Comparison of ENCODE assay signal across 16 cellular contexts in the genomic region with DNA sequence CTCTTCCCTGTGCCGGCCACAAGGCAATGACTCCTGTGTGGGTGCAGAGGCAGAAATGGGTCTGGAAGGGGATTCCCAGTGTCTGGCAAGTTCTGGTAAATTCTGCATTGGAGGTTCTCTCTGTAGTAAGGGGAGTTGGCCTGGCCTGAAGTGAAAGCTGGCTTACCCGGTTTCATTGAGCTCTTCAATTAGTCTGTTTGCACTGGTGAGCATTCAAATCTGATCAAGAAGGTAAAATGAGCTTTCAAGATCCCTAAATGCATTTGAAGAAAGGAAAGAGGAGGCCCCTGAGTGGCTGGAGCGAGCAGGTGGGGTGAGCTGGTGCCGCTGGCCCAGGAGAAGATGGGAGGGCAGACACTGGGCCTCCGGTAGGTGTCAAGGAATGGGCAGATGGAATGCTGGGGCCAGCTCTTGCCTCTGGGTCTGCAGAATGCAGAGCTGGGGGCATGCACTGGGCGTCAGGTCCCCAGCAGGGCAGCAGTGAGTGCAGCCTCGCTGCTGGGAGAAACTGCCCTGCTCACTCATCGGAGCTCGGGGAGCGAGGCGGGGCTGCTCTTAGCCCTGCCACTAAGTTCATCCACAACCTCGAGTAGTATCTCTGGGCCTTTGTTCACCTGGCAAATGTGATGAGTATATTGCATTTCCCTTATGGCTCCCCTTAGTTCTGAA. TPM values are rescaled to one million over a fixed set of nuclear protein-coding genes. Genes with fewer than 3 reads are reported as not detected.
DNase-seq lines count a peak whose midpoint lies in the region; ATAC-seq and TF ChIP-seq lines count a peak whose summit lies in the region.
"Had no signal": no experiment of that assay in that cellular context is flagged by ENCODE, and none has a peak within 500 bp of the region (broad histone marks: within the 10 kb centered on the region; RNA-seq: fewer than 3 reads in every experiment).

No MANE protein-coding gene starts in this region.

- H3K27me3 Mint-ChIP-seq in activated CD4-positive, alpha-beta T cell treated with anti-CD3 and anti-CD28 coated beads, Interleukin-2, amount 10 ng/mL, durations not matched to agents 7 days and 5 days: no peaks in the 10 kb centered on the region
- H3K27me3 Mint-ChIP-seq in CD8-positive, alpha-beta T cell (ENCODE audit: low read depth): no peaks in the 10 kb centered on the region
- H3K27me3 Mint-ChIP-seq in central memory CD8-positive, alpha-beta T cell: no peaks in the 10 kb centered on the region
- H3K27me3 Mint-ChIP-seq in Calu3 (ENCODE audit: unreplicated experiment): peaks cover 20% of the 10 kb centered on the region

- no peak overlapping the region for H4K91ac ChIP-seq in neuronal stem cell (ENCODE audit: low read depth, low read length, poor library complexity)

- H3K14ac ChIP-seq in neuronal stem cell (ENCODE audit: low read length): no peak overlapping the region

- H3K9me3 ChIP-seq in CD8-positive, alpha-beta T cell (ENCODE audit: low read length): no peaks in the 10 kb centered on the region
- H3K9me3 ChIP-seq in neuronal stem cell (replicated peaks in 1 of 2; ENCODE audit: control insufficient read depth in 2 of 2, insufficient read depth in 1 of 2, low read depth in 1 of 2, low read length in 2 of 2): no peaks in the 10 kb centered on the region
- H3K9me3 ChIP-seq: A549, right atrium auricular region had no signal

- no peak overlapping the region for H2AK5ac ChIP-seq in neuronal stem cell (ENCODE audit: low read depth, low read length)

- no peak for TF ChIP-seq CTCF in CD8-positive, alpha-beta T cell (IDR thresholded peaks at IDR 0.05)
- TF ChIP-seq CTCF in coronary artery (IDR thresholded peaks at IDR 0.05) (no peak), Calu3 (IDR thresholded peaks at IDR 0.05; ENCODE audit: unreplicated experiment) (no peak)

- H3K79me1 ChIP-seq in neuronal stem cell (ENCODE audit: low read depth, low read length): no peaks in the 10 kb centered on the region

- no peaks in the 10 kb centered on the region for H3K9me3 Mint-ChIP-seq in activated CD4-positive, alpha-beta T cell treated with anti-CD3 and anti-CD28 coated beads, Interleukin-2, amount 10 ng/mL, durations not matched to agents 7 days and 5 days
- H3K9me3 Mint-ChIP-seq in CD8-positive, alpha-beta T cell: no peaks in the 10 kb centered on the region
- H3K9me3 Mint-ChIP-seq in central memory CD8-positive, alpha-beta T cell: no peaks in the 10 kb centered on the region
- H3K9me3 Mint-ChIP-seq in Calu3 (ENCODE audit: low read depth, unreplicated experiment): no peaks in the 10 kb centered on the region
- H3K9me3 Mint-ChIP-seq: H9 had no signal

- no peak overlapping the region for H2BK15ac ChIP-seq in neuronal stem cell (ENCODE audit: low read length)

- no peak overlapping the region for H3K4me3 Mint-ChIP-seq in activated CD4-positive, alpha-beta T cell treated with anti-CD3 and anti-CD28 coated beads, Interleukin-2, amount 10 ng/mL, durations not matched to agents 7 days and 5 days
- no peak overlapping the region for H3K4me3 Mint-ChIP-seq in CD8-positive, alpha-beta T cell
- H3K4me3 Mint-ChIP-seq in central memory CD8-positive, alpha-beta T cell: no peak overlapping the region
- no peak overlapping the region for H3K4me3 Mint-ChIP-seq in Calu3 (ENCODE audit: low read depth, unreplicated experiment)
- H3K4me3 Mint-ChIP-seq: H9 had no signal

- intact Hi-C loops in CD8-positive, alpha-beta T cell (cut with DNase I, micrococcal nuclease): no loop called here
- intact Hi-C loops in Calu3 (cut with micrococcal nuclease; ENCODE audit: unreplicated experiment): no loop called here

- ATAC-seq in CD8-positive, alpha-beta T cell: no peak
- no peak for ATAC-seq in central memory CD8-positive, alpha-beta T cell (replicated peaks; ENCODE audit: extremely low read depth, poor library complexity, severe bottlenecking)
- no peak for ATAC-seq in GM19351 (IDR thresholded peaks at IDR 0.05; ENCODE audit: unreplicated experiment)
- ATAC-seq: A549 had no signal

- H3K36me3 Mint-ChIP-seq in activated CD4-positive, alpha-beta T cell treated with anti-CD3 and anti-CD28 coated beads, Interleukin-2, amount 10 ng/mL, durations not matched to agents 7 days and 5 days (ENCODE audit: low read depth): peaks cover 54% of the 10 kb centered on the region
- peaks cover 47% of the 10 kb centered on the region for H3K36me3 Mint-ChIP-seq in CD8-positive, alpha-beta T cell
- peaks cover 47% of the 10 kb centered on the region for H3K36me3 Mint-ChIP-seq in central memory CD8-positive, alpha-beta T cell (ENCODE audit: insufficient read depth)
- no peaks in the 10 kb centered on the region for H3K36me3 Mint-ChIP-seq in Calu3 (ENCODE audit: insufficient read depth, unreplicated experiment)

- peaks cover 4% of the 10 kb centered on the region for H3K4me1 ChIP-seq in CD8-positive, alpha-beta T cell (ENCODE audit: insufficient read depth, low read length)
- H3K4me1 ChIP-seq in neuronal stem cell (ENCODE audit: control insufficient read depth in 2 of 2, insufficient read depth in 1 of 2, low read depth in 1 of 2, low read length in 2 of 2): peaks cover 0 to 8% of the 10 kb centered on the region in 2 donors

- H3K4ac ChIP-seq in neuronal stem cell (ENCODE audit: low read length): no peak overlapping the region

- no peak overlapping the region for H2BK5ac ChIP-seq in neuronal stem cell (ENCODE audit: low read length)

- no peak overlapping the region for H3K4me2 ChIP-seq in neuronal stem cell (ENCODE audit: insufficient read depth, low read length, poor library complexity, severe bottlenecking)
- H3K4me2 ChIP-seq: A549 had no signal

- H3K27ac ChIP-seq in CD8-positive, alpha-beta T cell (ENCODE audit: low read depth, low read length): no peak overlapping the region
- no peak overlapping the region for H3K27ac ChIP-seq in neuronal stem cell (replicated peaks; ENCODE audit: low read length)
- H3K27ac ChIP-seq in coronary artery: no peak overlapping the region
- H3K27ac ChIP-seq: A549, right atrium auricular region had no signal

- H3K27ac Mint-ChIP-seq in activated CD4-positive, alpha-beta T cell treated with anti-CD3 and anti-CD28 coated beads, Interleukin-2, amount 10 ng/mL, durations not matched to agents 7 days and 5 days: peak overlapping the region; percentile 26
- peak overlapping the region; percentile 42 for H3K27ac Mint-ChIP-seq in CD8-positive, alpha-beta T cell
- H3K27ac Mint-ChIP-seq in central memory CD8-positive, alpha-beta T cell (ENCODE audit: low read depth): peak overlapping the region; percentile 76
- H3K27ac Mint-ChIP-seq in Calu3 (ENCODE audit: unreplicated experiment): no peak overlapping the region

- no peak overlapping the region for H2BK120ac ChIP-seq in neuronal stem cell (ENCODE audit: low read depth, low read length)

- no CpG with 5 or more reads among the region's 12 CpGs for WGBS in neuronal stem cell (ENCODE audit: extremely low coverage in 2 of 2, insufficient read length in 2 of 2, insufficient replicate concordance in 1 of 2), 2 donors

- no peak overlapping the region for H3K9ac ChIP-seq in neuronal stem cell (ENCODE audit: low read depth, low read length, poor library complexity)

- POLR2A ChIA-PET in activated CD4-positive, alpha-beta T cell treated with anti-CD3 and anti-CD28 coated beads, Interleukin-2, amount 10 ng/mL, durations not matched to agents 7 days and 5 days (lab: Charles Lee): no interaction called here
- POLR2A ChIA-PET in CD8-positive, alpha-beta T cell (lab: Charles Lee): no interaction called here

- DNase-seq in activated CD4-positive, alpha-beta T cell treated with anti-CD3 and anti-CD28 coated beads, Interleukin-2, amount 10 ng/mL, durations not matched to agents 7 days and 5 days: no peak
- DNase-seq in activated CD4-positive, alpha-beta T cell treated with anti-CD3 and anti-CD28 coated beads for 1 hour: no peak
- no peak for DNase-seq in CD8-positive, alpha-beta T cell
- no peak for DNase-seq in central memory CD8-positive, alpha-beta T cell (ENCODE audit: low spot score in 2 of 2)
- no peak for DNase-seq in neuronal stem cell (ENCODE audit: low spot score)
- DNase-seq in coronary artery (ENCODE audit: low spot score): no peak
- no peak for DNase-seq in Calu3
- DNase-seq: dermis blood vessel endothelial cell; H9; NCI-H146; NCI-H2171 treated with DMSO at 0.1 percent for 48 hours; NCI-H526; stimulated activated CD4-positive, alpha-beta T cell treated with anti-CD3 and anti-CD28 coated beads, Interleukin-12 subunit alpha, Interleukin-12 subunit beta, amount 100 ng/mL, for 4 hours had no signal

- no peaks in the 10 kb centered on the region for H3K27me3 ChIP-seq in CD8-positive, alpha-beta T cell (ENCODE audit: insufficient read depth, low read length)
- H3K27me3 ChIP-seq in neuronal stem cell (ENCODE audit: control insufficient read depth in 3 of 3, insufficient read depth in 3 of 3, low read depth in 1 of 3, low read length in 3 of 3): peaks cover 0 to 36% (median 0%) of the 10 kb centered on the region in 3 experiments
- H3K27me3 ChIP-seq: right atrium auricular region had no signal

- H3K4me3 ChIP-seq in CD8-positive, alpha-beta T cell (ENCODE audit: low read depth, low read length): no peak overlapping the region
- no peak overlapping the region for H3K4me3 ChIP-seq in neuronal stem cell (ENCODE audit: low read length in 2 of 2)
- no peak overlapping the region for H3K4me3 ChIP-seq in coronary artery
- H3K4me3 ChIP-seq: A549, right atrium auricular region had no signal

- CTCF ChIA-PET in activated CD4-positive, alpha-beta T cell treated with anti-CD3 and anti-CD28 coated beads, Interleukin-2, amount 10 ng/mL, durations not matched to agents 7 days and 5 days (lab: Charles Lee): interaction anchor here (0.8 to 1.0 kb wide), 4 partner anchors 8 to 49 kb away, joined by 3 read pairs; a partner anchor contains a TSS
- CTCF ChIA-PET in CD8-positive, alpha-beta T cell (lab: Charles Lee): interaction anchor here (1.1 to 1.2 kb wide), 2 partner anchors 43 to 47 kb away, joined by 4 read pairs; no protein-coding TSS in a partner anchor
- CTCF ChIA-PET in Calu3 (lab: Charles Lee): no interaction called here

- peaks cover 46% of the 10 kb centered on the region for H3K4me1 Mint-ChIP-seq in activated CD4-positive, alpha-beta T cell treated with anti-CD3 and anti-CD28 coated beads, Interleukin-2, amount 10 ng/mL, durations not matched to agents 7 days and 5 days
- H3K4me1 Mint-ChIP-seq in CD8-positive, alpha-beta T cell (ENCODE audit: low read depth): peaks cover 13% of the 10 kb centered on the region
- H3K4me1 Mint-ChIP-seq in central memory CD8-positive, alpha-beta T cell: peaks cover 34% of the 10 kb centered on the region
- H3K4me1 Mint-ChIP-seq in Calu3 (ENCODE audit: low read depth, unreplicated experiment): peaks cover 14% of the 10 kb centered on the region

- H3K36me3 ChIP-seq in CD8-positive, alpha-beta T cell (ENCODE audit: insufficient read depth, low read length): peaks cover 6% of the 10 kb centered on the region
- no peaks in the 10 kb centered on the region for H3K36me3 ChIP-seq in neuronal stem cell (replicated peaks in 1 of 2; ENCODE audit: control insufficient read depth in 2 of 2, insufficient read depth in 2 of 2, low read length in 2 of 2)
- H3K36me3 ChIP-seq: right atrium auricular region had no signal

- no TSS peak for BruUV-seq in Calu3 (replicated peaks; lab: Mats Ljungman, UMichigan)

- H3K18ac ChIP-seq in neuronal stem cell (ENCODE audit: low read length): peak overlapping the region; percentile 21

- no peak overlapping the region for H3K23ac ChIP-seq in neuronal stem cell (ENCODE audit: low read depth, low read length, poor library complexity)

- H2AFZ ChIP-seq in neuronal stem cell (ENCODE audit: low read length): no peak overlapping the region

- H2BK12ac ChIP-seq in neuronal stem cell (ENCODE audit: low read length): no peak overlapping the region

- no peak overlapping the region for H4K8ac ChIP-seq in neuronal stem cell (ENCODE audit: low read depth, low read length)

RNA-seq across cellular contexts. Expression of a gene that starts 13.8 kb away (rescaled TPM):
- 10 to 100 TPM; 36.6 to 40.6 TPM for total RNA-seq in activated CD4-positive, alpha-beta T cell treated with anti-CD3 and anti-CD28 coated beads, Interleukin-2, amount 10 ng/mL, durations not matched to agents 7 days and 5 days
- 1 to 10 TPM; 4.6 to 5.7 TPM for total RNA-seq in CD8-positive, alpha-beta T cell
- 2.1 TPM for polyA plus RNA-seq in neuronal stem cell (2013, experiment 1 of 2)
- polyA plus RNA-seq in neuronal stem cell (2013, experiment 2 of 2): 2.0 TPM
- total RNA-seq in Calu3 (2022): 0.39 and 0.99 TPM in 2 replicates
- polyA plus RNA-seq: A549 had no signal

RNA-seq across cellular contexts. Expression of a gene that starts 58.8 kb away (rescaled TPM):
- 1 to 10 TPM; 5.3 to 6.0 TPM for total RNA-seq in activated CD4-positive, alpha-beta T cell treated with anti-CD3 and anti-CD28 coated beads, Interleukin-2, amount 10 ng/mL, durations not matched to agents 7 days and 5 days
- under 1 TPM; 0.39 to 0.41 TPM for total RNA-seq in CD8-positive, alpha-beta T cell
- polyA plus RNA-seq in neuronal stem cell (2013, experiment 1 of 2): 10.3 TPM
- 10.6 TPM for polyA plus RNA-seq in neuronal stem cell (2013, experiment 2 of 2)
- total RNA-seq in Calu3 (2022): 1.2 and 1.7 TPM in 2 replicates

RNA-seq across cellular contexts. Expression of a gene that starts 58.9 kb away (rescaled TPM):
- total RNA-seq in activated CD4-positive, alpha-beta T cell treated with anti-CD3 and anti-CD28 coated beads, Interleukin-2, amount 10 ng/mL, durations not matched to agents 7 days and 5 days: 10 to 100 TPM; 40.9 to 45.4 TPM
- total RNA-seq in CD8-positive, alpha-beta T cell: 10 to 100 TPM; 12.0 to 12.2 TPM
- 29.8 TPM for polyA plus RNA-seq in neuronal stem cell (2013, experiment 1 of 2)
- 28.3 TPM for polyA plus RNA-seq in neuronal stem cell (2013, experiment 2 of 2)
- total RNA-seq in Calu3 (2022): 24.4 and 31.2 TPM in 2 replicates

Comparison
In these comparisons a context has a peak if more than half of its experiments do, and no peak if none do; other contexts are left out.
1. RNA of a gene that starts 13.8 kb away (total RNA-seq): 36.6 to 40.6 TPM in activated CD4-positive, alpha-beta T cell treated with anti-CD3 and anti-CD28 coated beads, Interleukin-2, amount 10 ng/mL, durations not matched to agents 7 days and 5 days; 4.6 to 5.7 TPM in CD8-positive, alpha-beta T cell and 0.39 to 0.99 TPM in Calu3; every median in the first group is over 4 times any median in the second.